In the genomic region with DNA sequence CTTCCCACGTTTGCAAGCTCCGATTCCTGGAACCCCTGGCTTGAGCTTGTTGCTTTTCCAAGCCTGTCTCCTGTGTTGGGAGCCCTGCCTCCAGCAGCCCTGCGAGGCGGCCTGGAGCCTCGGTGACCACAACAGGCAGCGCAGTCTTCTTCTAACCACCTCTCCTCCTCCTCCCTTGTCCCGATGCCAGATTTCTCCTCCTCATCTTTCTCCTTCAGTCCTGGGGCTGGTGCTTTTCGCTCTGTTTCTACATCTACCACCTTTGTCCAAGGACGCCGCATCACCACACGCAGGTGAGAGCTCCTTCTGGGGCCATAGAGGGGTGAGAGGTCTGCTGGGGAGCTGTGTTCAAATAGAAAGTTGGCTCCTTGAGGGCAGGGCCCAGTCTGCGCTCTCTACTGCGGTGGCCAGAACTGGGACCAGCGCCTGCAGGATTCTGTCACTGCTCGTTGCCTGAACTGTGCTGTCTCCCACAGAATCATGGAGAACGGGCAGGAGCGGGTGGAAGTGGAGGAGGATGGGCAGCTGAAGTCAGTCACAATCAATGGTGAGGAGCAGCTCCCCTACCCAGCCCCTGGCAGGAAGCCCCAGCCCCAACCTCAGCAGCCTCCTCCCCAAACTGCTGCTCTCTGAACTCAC, we compare ENCODE assay signal across 19 cellular contexts. TPM values are rescaled to one million over a fixed set of nuclear protein-coding genes. Genes with fewer than 3 reads are reported as not detected.
A peak's percentile ranks its signal among the peaks of the same experiment; 100 is the strongest.
DNase-seq lines count a peak whose midpoint lies in the region; ATAC-seq and TF ChIP-seq lines count a peak whose summit lies in the region.
"Had no signal": no experiment of that assay in that cellular context is flagged by ENCODE, and none has a peak within 500 bp of the region (broad histone marks: within the 10 kb centered on the region; RNA-seq: fewer than 3 reads in every experiment).

No MANE protein-coding gene starts in this region.

- DNase-seq in right cardiac atrium (peak in 2 of 3 donors; percentile 39 to 50), right atrium auricular region (ENCODE audit: low spot score) (no peak), memory B cell (ENCODE audit: low spot score in 2 of 2) (no peak), vagina (ENCODE audit: extremely low spot score in 2 of 2) (no peak), Ammon's horn (ENCODE audit: low spot score) (no peak), DMS53 (lab: John Stamatoyannopoulos, UW) (no peak)
- DNase-seq: activated B cell treated with CpG ODN at 0.5 μM for 24 hours, colonic mucosa, DMS79, HFFc6, left ventricle myocardium inferior, NCI-H2029, NCI-H510A treated with DMSO at 0.1 percent for 48 hours, SHP77 treated with DMSO at 0.1 percent for 48 hours, stomach, T-helper 2 cell had no signal

- peak overlapping the region; percentile 87 for H3K4me3 Mint-ChIP-seq in activated T-helper 17 cell treated with anti-CD3 and anti-CD28 coated beads, Interleukin-2, amount 50 U/mL, for 72 hours
- no peak overlapping the region for H3K4me3 Mint-ChIP-seq in memory B cell
- H3K4me3 Mint-ChIP-seq: activated B cell treated with CpG ODN at 0.5 μM for 24 hours, HFFc6 had no signal

- intact Hi-C loops in right cardiac atrium (cut with DNase I), result no loop called here
- intact Hi-C loops in vagina (cut with DNase I), result no loop called here

- 89% methylated on average over 17 of the region's 17 CpGs for WGBS in right cardiac atrium

- H3K9me3 ChIP-seq in right cardiac atrium (ENCODE audit: control insufficient read depth, low read length) (no peaks in the 10 kb centered on the region), right atrium auricular region (no peaks in the 10 kb centered on the region), vagina (no peaks in the 10 kb centered on the region)
- H3K9me3 ChIP-seq: colonic mucosa, left ventricle myocardium inferior, stomach had no signal

- no peaks in the 10 kb centered on the region for H3K9me3 Mint-ChIP-seq in activated T-helper 17 cell treated with anti-CD3 and anti-CD28 coated beads, Interleukin-2, amount 50 U/mL, for 72 hours
- H3K9me3 Mint-ChIP-seq in memory B cell, result no peaks in the 10 kb centered on the region
- H3K9me3 Mint-ChIP-seq: activated B cell treated with CpG ODN at 0.5 μM for 24 hours, HFFc6 had no signal

- H3K27me3 Mint-ChIP-seq in activated T-helper 17 cell treated with anti-CD3 and anti-CD28 coated beads, Interleukin-2, amount 50 U/mL, for 72 hours, result no peaks in the 10 kb centered on the region
- no peaks in the 10 kb centered on the region for H3K27me3 Mint-ChIP-seq in memory B cell
- H3K27me3 Mint-ChIP-seq: activated B cell treated with CpG ODN at 0.5 μM for 24 hours, progenitor cell of endocrine pancreas had no signal

- H3K4me3 ChIP-seq in right cardiac atrium (ENCODE audit: low read length), result no peak overlapping the region
- no peak overlapping the region for H3K4me3 ChIP-seq in right atrium auricular region
- no peak overlapping the region for H3K4me3 ChIP-seq in vagina
- H3K4me3 ChIP-seq: colonic mucosa, left ventricle myocardium inferior, stomach had no signal

- no peak for TF ChIP-seq POLR2A in vagina (IDR thresholded peaks at IDR 0.05)

- H3K36me3 Mint-ChIP-seq in activated T-helper 17 cell treated with anti-CD3 and anti-CD28 coated beads, Interleukin-2, amount 50 U/mL, for 72 hours (ENCODE audit: low read depth), result peaks cover 56% of the 10 kb centered on the region
- H3K36me3 Mint-ChIP-seq in memory B cell, result peaks cover 15% of the 10 kb centered on the region

- peaks cover 46% of the 10 kb centered on the region for H3K36me3 ChIP-seq in right atrium auricular region
- H3K36me3 ChIP-seq in vagina, result peaks cover 0 to 43% of the 10 kb centered on the region in 2 donors
- H3K36me3 ChIP-seq: colonic mucosa had no signal

- no peak overlapping the region for H3K27ac ChIP-seq in right cardiac atrium (ENCODE audit: low read length)
- no peak overlapping the region for H3K27ac ChIP-seq in right atrium auricular region
- peak overlapping the region; percentile 21 for H3K27ac ChIP-seq in vagina
- H3K27ac ChIP-seq: colonic mucosa, left ventricle myocardium inferior had no signal

- H3K27me3 ChIP-seq in right cardiac atrium (ENCODE audit: control insufficient read depth, insufficient read depth) (no peaks in the 10 kb centered on the region), right atrium auricular region (no peaks in the 10 kb centered on the region), vagina (no peaks in the 10 kb centered on the region)
- H3K27me3 ChIP-seq: colonic mucosa, stomach had no signal

- H3K4me1 ChIP-seq in right cardiac atrium (ENCODE audit: control insufficient read depth, insufficient read depth, low read length), result peaks cover 5% of the 10 kb centered on the region
- H3K4me1 ChIP-seq in right atrium auricular region, result peaks cover 0 to 32% of the 10 kb centered on the region in 2 donors
- H3K4me1 ChIP-seq in vagina, result peaks cover 61% of the 10 kb centered on the region

- peaks cover 19% of the 10 kb centered on the region for H3K4me1 Mint-ChIP-seq in activated T-helper 17 cell treated with anti-CD3 and anti-CD28 coated beads, Interleukin-2, amount 50 U/mL, for 72 hours
- H3K4me1 Mint-ChIP-seq in memory B cell, result peaks cover 29% of the 10 kb centered on the region

- H3K27ac Mint-ChIP-seq in activated T-helper 17 cell treated with anti-CD3 and anti-CD28 coated beads, Interleukin-2, amount 50 U/mL, for 72 hours, result peak overlapping the region; percentile 78
- peak overlapping the region; percentile 97 for H3K27ac Mint-ChIP-seq in memory B cell
- H3K27ac Mint-ChIP-seq: activated B cell treated with CpG ODN at 0.5 μM for 24 hours, HFFc6, progenitor cell of endocrine pancreas had no signal

- no peak for TF ChIP-seq CTCF in right atrium auricular region (IDR thresholded peaks at IDR 0.05)
- no peak for TF ChIP-seq CTCF in vagina (IDR thresholded peaks at IDR 0.05)

- ATAC-seq in right cardiac atrium (no peak), memory B cell (ENCODE audit: low read depth) (no peak)
- no peak for ATAC-seq in activated T-helper 17 cell treated with anti-CD3 and anti-CD28 coated beads, Interleukin-2, amount 50 U/mL, for 72 hours (replicated peaks)

RNA-seq across cellular contexts. Expression of gene DNAJB2, which starts 3.9 kb away (rescaled TPM):
- total RNA-seq in right cardiac atrium (10 to 100 TPM; 43.9 to 78.7 (median 65.8) TPM), right atrium auricular region (10 to 100 TPM; 33.3 to 38.7 TPM), vagina (92.8 TPM)
- polyA plus RNA-seq in right cardiac atrium, result 57.5 TPM
- total RNA-seq in activated T-helper 17 cell treated with anti-CD3 and anti-CD28 coated beads, Interleukin-2, amount 50 U/mL, for 72 hours, result 100 to 1,000 TPM in 1 of 2 donors, 10 to 100 TPM in 1; 55.7 to 153 TPM

RNA-seq across cellular contexts. Expression of gene PTPRN, which starts 26.1 kb away (rescaled TPM):
- total RNA-seq in right cardiac atrium, result under 1 TPM in 1 of 4 donors, not detected in 3; 0.25 TPM
- polyA plus RNA-seq in right cardiac atrium, result 0.41 TPM
- total RNA-seq in right atrium auricular region, result under 1 TPM in 1 of 2 donors, not detected in 1; 0.74 TPM
- total RNA-seq in activated T-helper 17 cell treated with anti-CD3 and anti-CD28 coated beads, Interleukin-2, amount 50 U/mL, for 72 hours, result 1 to 10 TPM in 1 of 2 donors, under 1 TPM in 1; 0.67 to 6.3 TPM
- total RNA-seq in vagina, result 7.6 TPM
- total RNA-seq: activated B cell treated with CpG ODN at 0.5 μM for 24 hours had no signal

RNA-seq across cellular contexts. Expression of gene TUBA4A, which starts 29.3 kb away (rescaled TPM):
- total RNA-seq in right cardiac atrium (10 to 100 TPM; 27.6 to 88.6 (median 64.3) TPM), right atrium auricular region (100 to 1,000 TPM in 1 of 2 donors, 10 to 100 TPM in 1; 51.7 to 159 TPM), vagina (122 TPM)
- 131 TPM for polyA plus RNA-seq in right cardiac atrium
- total RNA-seq in activated T-helper 17 cell treated with anti-CD3 and anti-CD28 coated beads, Interleukin-2, amount 50 U/mL, for 72 hours, result 100 to 1,000 TPM; 347 to 530 TPM

RNA-seq across cellular contexts. Expression of gene TUBA4B, which starts 30.0 kb away (rescaled TPM):
- total RNA-seq in right cardiac atrium, result not detected
- polyA plus RNA-seq in right cardiac atrium, result not detected
- not detected for total RNA-seq in right atrium auricular region
- not detected for total RNA-seq in activated T-helper 17 cell treated with anti-CD3 and anti-CD28 coated beads, Interleukin-2, amount 50 U/mL, for 72 hours
- total RNA-seq in vagina, result not detected
- total RNA-seq: activated B cell treated with CpG ODN at 0.5 μM for 24 hours, colonic mucosa, frontal cortex, HFFc6, left ventricle myocardium inferior, progenitor cell of endocrine pancreas, stomach had no signal
- polyA plus RNA-seq: stomach had no signal

RNA-seq across cellular contexts. Expression of gene STK16, which starts 37.8 kb away (rescaled TPM):
- total RNA-seq in right cardiac atrium, result 10 to 100 TPM; 17.5 to 19.7 (median 19.3) TPM
- polyA plus RNA-seq in right cardiac atrium, result 22.2 TPM
- 1 to 10 TPM; 7.0 to 9.0 TPM for total RNA-seq in right atrium auricular region
- total RNA-seq in activated T-helper 17 cell treated with anti-CD3 and anti-CD28 coated beads, Interleukin-2, amount 50 U/mL, for 72 hours, result 10 to 100 TPM; 22.0 to 30.3 TPM
- 12.8 TPM for total RNA-seq in vagina

Comparison
In these comparisons a context has a peak if more than half of its experiments do, and no peak if none do; other contexts are left out.
1. DNase-seq: peak in right cardiac atrium (2 of 3); none in right atrium auricular region (single experiment), memory B cell (0 of 2), vagina (0 of 2), Ammon's horn (single experiment) and DMS53 (single experiment).